8 cellular contexts compared by ENCODE assay signal in genomic region chr2:215269397-215270117, GRCh38. TPM values are rescaled to one million over a fixed set of nuclear protein-coding genes. Genes with fewer than 3 reads are reported as not detected.
DNase-seq lines count a peak whose midpoint lies in the region; ATAC-seq lines count a peak whose summit lies in the region.

No MANE protein-coding gene starts in this region.

- H3K4ac ChIP-seq in mesendoderm (ENCODE audit: low read depth, low read length) = no peak overlapping the region

- H4K5ac ChIP-seq in mesendoderm (ENCODE audit: low read length) = no peak overlapping the region

- H3K79me2 ChIP-seq in mesendoderm (ENCODE audit: control insufficient read depth, insufficient read depth, low read length) = no peaks in the 10 kb centered on the region

- no CpG with 5 or more reads among the region's 12 CpGs for WGBS in mesendoderm (ENCODE audit: extremely low coverage, insufficient coverage, low lambda C conversion rate)

- H3K9ac ChIP-seq in mesendoderm (ENCODE audit: low read length) = no peak overlapping the region

- H2BK120ac ChIP-seq in mesendoderm (ENCODE audit: low read depth, low read length) = no peak overlapping the region

- ATAC-seq in HG02885 (IDR thresholded peaks at IDR 0.05; ENCODE audit: poor library complexity, unreplicated experiment) = peak; percentile 67
- ATAC-seq in GM18858 (IDR thresholded peaks at IDR 0.05; ENCODE audit: unreplicated experiment) = no peak

- no peak overlapping the region for H2BK5ac ChIP-seq in mesendoderm (ENCODE audit: low read length)

- H2BK15ac ChIP-seq in mesendoderm (replicated peaks; ENCODE audit: low read depth) = no peak overlapping the region

- DNase-seq in G401 (ENCODE audit: low spot score) (peak; percentile 70), NCI-H345 treated with DMSO at 0.1 percent for 48 hours (lab: John Stamatoyannopoulos, UW; ENCODE audit: unreplicated experiment) (peak; percentile 55), mesendoderm (peak; percentile 83)
- DNase-seq in activated CD4-positive, alpha-beta T cell treated with anti-CD3 and anti-CD28 coated beads for 48 hours = peak; percentile 60
- peak; percentile 38 for DNase-seq in effector CD8-positive, alpha-beta T cell (lab: John Stamatoyannopoulos, UW)
- DNase-seq in stimulated activated CD8-positive, alpha-beta memory T cell treated with anti-CD3 and anti-CD28 coated beads, Interleukin-4, amount 100 ng/mL, for 24 hours (ENCODE audit: low read depth) = peak; percentile 27

- no peak overlapping the region for H3K23ac ChIP-seq in mesendoderm (ENCODE audit: low read length)

- H3K4me3 ChIP-seq in mesendoderm (ENCODE audit: low read length) = no peak overlapping the region

- H3K18ac ChIP-seq in mesendoderm (ENCODE audit: low read length) = peak overlapping the region; percentile 39

- no peaks in the 10 kb centered on the region for H3K36me3 ChIP-seq in mesendoderm (ENCODE audit: control insufficient read depth, insufficient read depth, low read length)

- H2AK5ac ChIP-seq in mesendoderm (ENCODE audit: low read length) = no peak overlapping the region

- no peak overlapping the region for H4K8ac ChIP-seq in mesendoderm (ENCODE audit: low read depth, low read length)

- no peaks in the 10 kb centered on the region for H3K79me1 ChIP-seq in mesendoderm (ENCODE audit: low read length)

- no peak overlapping the region for H3K4me2 ChIP-seq in mesendoderm (ENCODE audit: low read length)

- in situ Hi-C loops in G401 (cut with HindIII; ENCODE audit: low sequenced_read_pairs) = no loop called here

- H3K27ac ChIP-seq in mesendoderm (ENCODE audit: low read depth, low read length) = no peak overlapping the region

- H3K4me1 ChIP-seq in mesendoderm (ENCODE audit: control insufficient read depth, low read depth, low read length) = no peaks in the 10 kb centered on the region

- H3K27me3 ChIP-seq in mesendoderm (ENCODE audit: insufficient read depth, low read length, poor library complexity) = no peaks in the 10 kb centered on the region

- no peak overlapping the region for H3K56ac ChIP-seq in mesendoderm (ENCODE audit: low read length)

RNA-seq across cellular contexts. Expression of gene ATIC, which starts 42.3 kb away (rescaled TPM):
- 31.8 and 60.6 TPM in 2 replicates for total RNA-seq in G401 (2014; rRNA removed; shearing (Covaris generic))
- polyA plus RNA-seq in mesendoderm (2013, experiment 1 of 2) = 652 TPM
- polyA plus RNA-seq in mesendoderm (2013, experiment 2 of 2) = 630 TPM

Comparison
In these comparisons a context has a peak if more than half of its experiments do, and no peak if none do; other contexts are left out.
1. DNase-seq: peak in every context shown above with its lines; median percentile 83 in mesendoderm; 70 in G401; 60 in activated CD4-positive, alpha-beta T cell treated with anti-CD3 and anti-CD28 coated beads for 48 hours; 55 in NCI-H345 treated with DMSO at 0.1 percent for 48 hours; 38 in effector CD8-positive, alpha-beta T cell; 27 in stimulated activated CD8-positive, alpha-beta memory T cell treated with anti-CD3 and anti-CD28 coated beads, Interleukin-4, amount 100 ng/mL, for 24 hours.